In the genomic region with DNA sequence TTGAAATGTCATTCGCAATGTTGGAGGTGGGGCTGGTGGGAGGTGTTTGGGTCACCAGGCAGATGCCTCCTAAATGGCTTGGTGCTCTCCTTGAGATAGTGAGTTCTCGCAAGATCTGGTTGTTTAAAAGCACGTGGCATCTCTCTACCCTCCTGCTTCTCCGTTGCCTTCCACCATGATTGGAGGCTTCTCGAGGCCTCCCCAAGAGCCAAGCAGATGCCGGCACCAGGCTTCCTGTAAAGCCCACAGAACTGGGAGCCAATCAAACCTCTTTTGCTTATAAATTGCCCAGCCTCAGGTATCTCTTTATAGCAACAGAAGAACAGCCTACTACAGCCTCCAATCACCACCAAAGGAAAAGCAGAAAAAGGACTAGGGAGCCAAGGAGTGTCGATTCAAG, we compare ENCODE assay signal across 21 cellular contexts.
DNase-seq lines count a peak whose midpoint lies in the region; ATAC-seq, FAIRE-seq and TF ChIP-seq lines count a peak whose summit lies in the region.
"Had no signal": no experiment of that assay in that cellular context is flagged by ENCODE, and none has a peak within 500 bp of the region (broad histone marks: within the 10 kb centered on the region; RNA-seq: fewer than 3 reads in every experiment).

No MANE protein-coding gene starts in this region.

- peaks cover 5% of the 10 kb centered on the region for H3K9me3 Mint-ChIP-seq in CD4-positive, alpha-beta T cell
- peaks cover 9% of the 10 kb centered on the region for H3K9me3 Mint-ChIP-seq in activated T-helper 1 cell treated with anti-CD3 and anti-CD28 coated beads, Interleukin-12 subunit alpha, Interleukin-12 subunit beta, Interleukin-2, Interleukin-4 antibody, amounts not matched to agents 30 ng/mL and 10 ng/mL and 1 ng/mL, durations not matched to agents 14 hours and 24 hours and 36 hours
- peaks cover 0 to 10% of the 10 kb centered on the region in 2 donors for H3K9me3 Mint-ChIP-seq in stimulated activated naive CD8-positive, alpha-beta T cell treated with anti-CD3 and anti-CD28 coated beads, Interleukin-15, amount 100 ng/mL, for 72 hours

- H3K36me3 ChIP-seq in mucosa of rectum (ENCODE audit: control insufficient read depth in 2 of 2, insufficient read depth in 2 of 2, low read length in 2 of 2), result peaks cover 22 to 23% of the 10 kb centered on the region in 2 donors
- H3K36me3 ChIP-seq: adrenal gland had no signal

- peak overlapping the region; percentile 53 for H3K4me2 ChIP-seq in A549

- H3K27ac ChIP-seq in A549 (no peak overlapping the region), mucosa of rectum (ENCODE audit: low read depth in 2 of 2, low read length in 2 of 2) (peak overlapping the region; percentile 74 to 95)
- no peak overlapping the region for H3K27ac ChIP-seq in CD4-positive, alpha-beta T cell (ENCODE audit: low read depth, low read length)
- H3K27ac ChIP-seq: adrenal gland, WERI-Rb-1 had no signal

- intact Hi-C loops in CD4-positive, alpha-beta T cell (cut with DNase I, micrococcal nuclease), result no loop called here
- intact Hi-C loops in activated T-helper 1 cell treated with anti-CD3 and anti-CD28 coated beads, Interleukin-12 subunit alpha, Interleukin-12 subunit beta, Interleukin-2, Interleukin-4 antibody, amounts not matched to agents 30 ng/mL and 10 ng/mL and 1 ng/mL, durations not matched to agents 14 hours and 24 hours and 36 hours (cut with micrococcal nuclease), result no loop called here

- no peak for DNase-seq in A549 (ENCODE audit: low read depth in 1 of 2, low spot score in 1 of 2)
- no peak for DNase-seq in CD4-positive, alpha-beta T cell
- DNase-seq in activated T-helper 1 cell treated with anti-CD3 and anti-CD28 coated beads, Interleukin-12 subunit alpha, Interleukin-12 subunit beta, Interleukin-2, Interleukin-4 antibody, amounts not matched to agents 30 ng/mL and 10 ng/mL and 1 ng/mL, durations not matched to agents 14 hours and 24 hours and 36 hours (ENCODE audit: low spot score), result no peak
- DNase-seq in stimulated activated naive CD8-positive, alpha-beta T cell treated with anti-CD3 and anti-CD28 coated beads, Interleukin-15, amount 100 ng/mL, for 72 hours, result no peak
- no peak for DNase-seq in occipital lobe (lab: John Stamatoyannopoulos, UW)
- DNase-seq: adrenal gland; erythroblast; GF-D8; NCI-H1105 treated with DMSO at 0.1 percent for 48 hours; NCI-H69; retina; SHP77; stimulated activated CD4-positive, alpha-beta T cell treated with anti-CD3 and anti-CD28 coated beads, Interleukin-15, amount 100 ng/mL, for 24 hours; WERI-Rb-1 had no signal

- CTCF ChIA-PET in A549 (lab: Yijun Ruan, JAX), result no interaction called here
- CTCF ChIA-PET in CD4-positive, alpha-beta T cell (lab: Charles Lee), result no interaction called here

- H3K4me3 ChIP-seq in A549 (no peak overlapping the region), mucosa of rectum (ENCODE audit: low read length in 2 of 2) (peak overlapping the region; percentile 6 to 34)
- H3K4me3 ChIP-seq: adrenal gland had no signal

- peaks cover 57% of the 10 kb centered on the region for H3K4me1 Mint-ChIP-seq in CD4-positive, alpha-beta T cell (ENCODE audit: low read depth)
- H3K4me1 Mint-ChIP-seq in activated T-helper 1 cell treated with anti-CD3 and anti-CD28 coated beads, Interleukin-12 subunit alpha, Interleukin-12 subunit beta, Interleukin-2, Interleukin-4 antibody, amounts not matched to agents 30 ng/mL and 10 ng/mL and 1 ng/mL, durations not matched to agents 14 hours and 24 hours and 36 hours (ENCODE audit: low read depth), result peaks cover 58% of the 10 kb centered on the region
- H3K4me1 Mint-ChIP-seq in stimulated activated naive CD8-positive, alpha-beta T cell treated with anti-CD3 and anti-CD28 coated beads, Interleukin-15, amount 100 ng/mL, for 72 hours, result peaks cover 49% of the 10 kb centered on the region

- no peak for TF ChIP-seq EP300 in A549 (IDR thresholded peaks at IDR 0.05)

- H3K9ac ChIP-seq in mucosa of rectum (ENCODE audit: low read depth in 1 of 2, low read length in 2 of 2), result peak overlapping the region; percentile 34 to 68

- no peak for TF ChIP-seq POLR2A in A549 (IDR thresholded peaks at IDR 0.05; ENCODE audit: low read length)

- FAIRE-seq in A549 (lab: Jason Lieb, UNC), result no peak
- FAIRE-seq: bronchial epithelial cell, frontal cortex, GM19239, H54 had no signal

- no peak for TF ChIP-seq CTCF in A549 (IDR thresholded peaks at IDR 0.05)
- TF ChIP-seq CTCF in CD4-positive, alpha-beta T cell (IDR thresholded peaks at IDR 0.05), result no peak

- H3K36me3 Mint-ChIP-seq in CD4-positive, alpha-beta T cell (ENCODE audit: low read depth), result peaks cover 62% of the 10 kb centered on the region
- peaks cover 12% of the 10 kb centered on the region for H3K36me3 Mint-ChIP-seq in activated T-helper 1 cell treated with anti-CD3 and anti-CD28 coated beads, Interleukin-12 subunit alpha, Interleukin-12 subunit beta, Interleukin-2, Interleukin-4 antibody, amounts not matched to agents 30 ng/mL and 10 ng/mL and 1 ng/mL, durations not matched to agents 14 hours and 24 hours and 36 hours (ENCODE audit: low read depth)

- no peaks in the 10 kb centered on the region for H3K27me3 ChIP-seq in CD4-positive, alpha-beta T cell (ENCODE audit: control insufficient read depth, insufficient read depth, low read length)
- H3K27me3 ChIP-seq in mucosa of rectum (ENCODE audit: control insufficient read depth in 2 of 2, insufficient read depth in 2 of 2, low read length in 2 of 2), result no peaks in the 10 kb centered on the region
- H3K27me3 ChIP-seq: adrenal gland had no signal

- no peak for ATAC-seq in A549
- no peak for ATAC-seq in CD4-positive, alpha-beta T cell (ENCODE audit: poor library complexity)
- no peak for ATAC-seq in HG02763 (IDR thresholded peaks at IDR 0.05; ENCODE audit: unreplicated experiment)
- no peak for ATAC-seq in stimulated activated naive CD8-positive, alpha-beta T cell treated with anti-CD3 and anti-CD28 coated beads, Interleukin-15, amount 100 ng/mL, for 72 hours

- POLR2A ChIA-PET in A549 (lab: Yijun Ruan, JAX), result no interaction called here
- POLR2A ChIA-PET in CD4-positive, alpha-beta T cell (lab: Charles Lee), result interaction anchor here (0.6 kb wide), 1 partner anchor 214 kb away, joined by 3 read pairs; no protein-coding TSS in a partner anchor

- peak overlapping the region; percentile 97 for H3K27ac Mint-ChIP-seq in CD4-positive, alpha-beta T cell
- peak overlapping the region; percentile 5 for H3K27ac Mint-ChIP-seq in activated T-helper 1 cell treated with anti-CD3 and anti-CD28 coated beads, Interleukin-12 subunit alpha, Interleukin-12 subunit beta, Interleukin-2, Interleukin-4 antibody, amounts not matched to agents 30 ng/mL and 10 ng/mL and 1 ng/mL, durations not matched to agents 14 hours and 24 hours and 36 hours
- no peak overlapping the region for H3K27ac Mint-ChIP-seq in stimulated activated naive CD8-positive, alpha-beta T cell treated with anti-CD3 and anti-CD28 coated beads, Interleukin-15, amount 100 ng/mL, for 72 hours
- H3K27ac Mint-ChIP-seq: mesothelial cell of epicardium had no signal

- no peaks in the 10 kb centered on the region for H3K9me3 ChIP-seq in A549
- no peaks in the 10 kb centered on the region for H3K9me3 ChIP-seq in CD4-positive, alpha-beta T cell (ENCODE audit: control insufficient read depth, low read length)
- H3K9me3 ChIP-seq in mucosa of rectum (ENCODE audit: control insufficient read depth in 2 of 2, low read length in 2 of 2), result no peaks in the 10 kb centered on the region
- H3K9me3 ChIP-seq: adrenal gland had no signal

- TF ChIP-seq RAD21 in A549 (conservative IDR thresholded peaks at IDR 0.05 in 1 of 2, IDR thresholded peaks at IDR 0.05 in 1 of 2), result no peak

- WGBS in A549 (ENCODE audit: missing lambda C conversion rate), result 69% methylated on average over 7 of the region's 7 CpGs

- no peaks in the 10 kb centered on the region for H3K27me3 Mint-ChIP-seq in CD4-positive, alpha-beta T cell
- H3K27me3 Mint-ChIP-seq in activated T-helper 1 cell treated with anti-CD3 and anti-CD28 coated beads, Interleukin-12 subunit alpha, Interleukin-12 subunit beta, Interleukin-2, Interleukin-4 antibody, amounts not matched to agents 30 ng/mL and 10 ng/mL and 1 ng/mL, durations not matched to agents 14 hours and 24 hours and 36 hours (ENCODE audit: insufficient read depth), result peaks cover 2% of the 10 kb centered on the region
- H3K27me3 Mint-ChIP-seq in stimulated activated naive CD8-positive, alpha-beta T cell treated with anti-CD3 and anti-CD28 coated beads, Interleukin-15, amount 100 ng/mL, for 72 hours, result no peaks in the 10 kb centered on the region

- no peak overlapping the region for H3K4me3 Mint-ChIP-seq in CD4-positive, alpha-beta T cell
- H3K4me3 Mint-ChIP-seq in activated T-helper 1 cell treated with anti-CD3 and anti-CD28 coated beads, Interleukin-12 subunit alpha, Interleukin-12 subunit beta, Interleukin-2, Interleukin-4 antibody, amounts not matched to agents 30 ng/mL and 10 ng/mL and 1 ng/mL, durations not matched to agents 14 hours and 24 hours and 36 hours, result no peak overlapping the region
- no peak overlapping the region for H3K4me3 Mint-ChIP-seq in stimulated activated naive CD8-positive, alpha-beta T cell treated with anti-CD3 and anti-CD28 coated beads, Interleukin-15, amount 100 ng/mL, for 72 hours
- H3K4me3 Mint-ChIP-seq: mesothelial cell of epicardium had no signal

- H3K4me1 ChIP-seq in A549 (peaks cover 15% of the 10 kb centered on the region; the same call in 2 of the 3 replicates), mucosa of rectum (ENCODE audit: control insufficient read depth in 2 of 2, insufficient read depth in 2 of 2, low read length in 2 of 2) (peaks cover 46 to 52% of the 10 kb centered on the region in 2 donors)

TF ChIP-seq in A549, 52 proteins besides CTCF, POLR2A, EP300 and RAD21:
- no peak for TF ChIP-seq HDAC2 (IDR thresholded peaks at IDR 0.05)
- no peak for TF ChIP-seq HOXB13 (CRISPR knock-in tag; IDR thresholded peaks at IDR 0.05; ENCODE audit: low read depth)

Comparison
In these comparisons a context has a peak if more than half of its experiments do, and no peak if none do; other contexts are left out.
1. H3K27ac ChIP-seq: peak in mucosa of rectum (2 of 2); none in A549 (0 of 2) and CD4-positive, alpha-beta T cell (single experiment).
2. H3K27ac Mint-ChIP-seq: peak in CD4-positive, alpha-beta T cell (single experiment) and activated T-helper 1 cell treated with anti-CD3 and anti-CD28 coated beads, Interleukin-12 subunit alpha, Interleukin-12 subunit beta, Interleukin-2, Interleukin-4 antibody, amounts not matched to agents 30 ng/mL and 10 ng/mL and 1 ng/mL, durations not matched to agents 14 hours and 24 hours and 36 hours (single experiment); none in stimulated activated naive CD8-positive, alpha-beta T cell treated with anti-CD3 and anti-CD28 coated beads, Interleukin-15, amount 100 ng/mL, for 72 hours (0 of 2).